18 cellular contexts compared by ENCODE assay signal in genomic region chr4:13840573-13841185, GRCh38.
"Had no signal": no experiment of that assay in that cellular context is flagged by ENCODE, and none has a peak within 500 bp of the region (broad histone marks: within the 10 kb centered on the region; RNA-seq: fewer than 3 reads in every experiment).

No MANE protein-coding gene starts in this region.

- H3K4me1 ChIP-seq: lower lobe of right lung had no signal

- H3K36me3 Mint-ChIP-seq: mesothelial cell of epicardium; stimulated activated naive B cell treated with anti-CD40 and anti-IgM and Interleukin-4, amounts not matched to agents 10 μg/mL and 1 μg/mL and 100 μg/mL, for 72 hours had no signal

- H3K27me3 Mint-ChIP-seq: activated naive CD8-positive, alpha-beta T cell treated with anti-CD3 and anti-CD28 coated beads, Interleukin-2, amount 50 U/mL, for 24 hours; activated T-helper 17 cell treated with anti-CD3 and anti-CD28 coated beads, Interleukin-2, amount 50 U/mL, for 72 hours had no signal

- H3K27ac ChIP-seq: lower lobe of right lung, pancreas, tibial artery had no signal

- H3K9me3 Mint-ChIP-seq: activated naive CD8-positive, alpha-beta T cell treated with anti-CD3 and anti-CD28 coated beads, Interleukin-2, amount 50 U/mL, for 24 hours; activated T-helper 17 cell treated with anti-CD3 and anti-CD28 coated beads, Interleukin-2, amount 50 U/mL, for 72 hours; neural crest cell had no signal

- H3K4me3 Mint-ChIP-seq: activated naive CD8-positive, alpha-beta T cell treated with anti-CD3 and anti-CD28 coated beads, Interleukin-2, amount 50 U/mL, for 24 hours; activated T-helper 17 cell treated with anti-CD3 and anti-CD28 coated beads, Interleukin-2, amount 50 U/mL, for 72 hours; mesothelial cell of epicardium; neural crest cell; stimulated activated naive B cell treated with anti-CD40 and anti-IgM and Interleukin-4, amounts not matched to agents 10 μg/mL and 1 μg/mL and 100 μg/mL, for 72 hours had no signal

- H3K27ac Mint-ChIP-seq: activated naive CD8-positive, alpha-beta T cell treated with anti-CD3 and anti-CD28 coated beads, Interleukin-2, amount 50 U/mL, for 24 hours; activated T-helper 17 cell treated with anti-CD3 and anti-CD28 coated beads, Interleukin-2, amount 50 U/mL, for 72 hours; mesothelial cell of epicardium; stimulated activated naive B cell treated with anti-CD40 and anti-IgM and Interleukin-4, amounts not matched to agents 10 μg/mL and 1 μg/mL and 100 μg/mL, for 72 hours had no signal

- H3K27me3 ChIP-seq: pancreas, tibial artery had no signal

- H3K9me3 ChIP-seq: lower lobe of right lung, pancreas, tibial artery had no signal

- FAIRE-seq: pancreas, urothelium cell line had no signal

- DNase-seq: activated naive CD4-positive, alpha-beta T cell treated with Interleukin-2 at 50 U/mL for 16 hours; activated naive CD8-positive, alpha-beta T cell treated with anti-CD3 and anti-CD28 coated beads, Interleukin-2, amount 50 U/mL, for 24 hours; activated T-cell treated with anti-CD3 and anti-CD28 coated beads for 4 hours; aorta; dermis blood vessel endothelial cell; erythroblast; hippocampal formation; lower lobe of right lung; pancreas; stimulated activated CD4-positive, alpha-beta T cell treated with anti-CD3 and anti-CD28 coated beads, Interleukin-4, amount 100 ng/mL, for 1 hour; stimulated activated naive B cell treated with anti-CD40 and anti-IgM and Interleukin-4, amounts not matched to agents 10 μg/mL and 1 μg/mL and 100 μg/mL, for 72 hours; T1000; tibial artery had no signal

- H3K4me3 ChIP-seq: lower lobe of right lung, pancreas, tibial artery had no signal

- H3K36me3 ChIP-seq: lower lobe of right lung, pancreas, tibial artery had no signal

- ATAC-seq: activated CD4-positive, CD25-positive, alpha-beta regulatory T cell treated with anti-CD3 and anti-CD28 coated beads, Interleukin-2, amount 50 U/mL, for 24 hours; activated naive CD8-positive, alpha-beta T cell treated with anti-CD3 and anti-CD28 coated beads, Interleukin-2, amount 50 U/mL, for 24 hours; activated T-helper 17 cell treated with anti-CD3 and anti-CD28 coated beads, Interleukin-2, amount 50 U/mL, for 72 hours; lower lobe of right lung; pancreas; stimulated activated naive B cell treated with anti-CD40 and anti-IgM and Interleukin-4, amounts not matched to agents 10 μg/mL and 1 μg/mL and 100 μg/mL, for 72 hours had no signal

- H3K4me1 Mint-ChIP-seq: activated naive CD8-positive, alpha-beta T cell treated with anti-CD3 and anti-CD28 coated beads, Interleukin-2, amount 50 U/mL, for 24 hours; activated T-helper 17 cell treated with anti-CD3 and anti-CD28 coated beads, Interleukin-2, amount 50 U/mL, for 72 hours; mesothelial cell of epicardium; stimulated activated naive B cell treated with anti-CD40 and anti-IgM and Interleukin-4, amounts not matched to agents 10 μg/mL and 1 μg/mL and 100 μg/mL, for 72 hours had no signal
